ENCODE assay signal across 40 cellular contexts in genomic region chr7:122354656-122355055, GRCh38. TPM values are rescaled to one million over a fixed set of nuclear protein-coding genes. Genes with fewer than 3 reads are reported as not detected.
"Had no signal": no experiment of that assay in that cellular context is flagged by ENCODE, and none has a peak within 500 bp of the region (broad histone marks: within the 10 kb centered on the region; RNA-seq: fewer than 3 reads in every experiment).

No MANE protein-coding gene starts in this region.

- H3K9me3 Mint-ChIP-seq: activated naive CD4-positive, alpha-beta T cell treated with anti-CD3 and anti-CD28 coated beads, Interleukin-2, amount 10 ng/mL, durations not matched to agents 7 days and 5 days; activated naive CD8-positive, alpha-beta T cell treated with anti-CD3 and anti-CD28 coated beads for 36 hours; activated naive CD8-positive, alpha-beta T cell treated with anti-CD3 and anti-CD28 coated beads, Interleukin-2, amount 10 ng/mL, durations not matched to agents 7 days and 5 days; activated naive CD8-positive, alpha-beta T cell treated with anti-CD3 and anti-CD28 coated beads, Interleukin-2, amount 50 U/mL, for 24 hours; activated T-helper 1 cell treated with anti-CD3 and anti-CD28 coated beads, Interleukin-12 subunit alpha, Interleukin-12 subunit beta, Interleukin-2, Interleukin-4 antibody, amounts not matched to agents 30 ng/mL and 10 ng/mL and 1 ng/mL, durations not matched to agents 14 hours and 24 hours and 36 hours; activated T-helper 2 cell treated with anti-CD3 and anti-CD28 coated beads, Interferon-gamma antibody, Interleukin-2, Interleukin-4, amounts not matched to agents 10 μg/mL and 5 μg/mL and 100 μg/mL, durations not matched to agents 14 hours and 24 hours and 36 hours had no signal

- H3K27me3 ChIP-seq: adrenal gland, ascending aorta, body of pancreas, brain microvascular endothelial cell, breast epithelium, cardiac muscle cell had no signal

- ATAC-seq: activated naive CD4-positive, alpha-beta T cell treated with anti-CD3 and anti-CD28 coated beads, Interleukin-2, amount 50 U/mL, for 72 hours; activated naive CD8-positive, alpha-beta T cell treated with anti-CD3 and anti-CD28 coated beads, Interleukin-2, amount 50 U/mL, for 24 hours; activated T-cell treated with anti-CD3 and anti-CD28 coated beads, Interleukin-2, amount 50 U/mL, for 4 hours; activated T-cell treated with anti-CD3 and anti-CD28 coated beads, Interleukin-2, amount 50 U/mL, for 72 hours; activated T-helper 17 cell treated with anti-CD3 and anti-CD28 coated beads, Interleukin-2, amount 50 U/mL, for 72 hours; body of pancreas had no signal

- H3K36me3 Mint-ChIP-seq: activated naive CD4-positive, alpha-beta T cell treated with anti-CD3 and anti-CD28 coated beads, Interleukin-2, amount 10 ng/mL, durations not matched to agents 7 days and 5 days; activated naive CD4-positive, alpha-beta T cell treated with anti-CD3 and anti-CD28 coated beads, Interleukin-2, amount 50 U/mL, for 24 hours; activated naive CD4-positive, alpha-beta T cell treated with anti-CD3 and anti-CD28 coated beads, Interleukin-2, amount 50 U/mL, for 72 hours; activated naive CD8-positive, alpha-beta T cell; activated naive CD8-positive, alpha-beta T cell treated with anti-CD3 and anti-CD28 coated beads for 36 hours; activated naive CD8-positive, alpha-beta T cell treated with anti-CD3 and anti-CD28 coated beads, Interleukin-2, amount 10 ng/mL, durations not matched to agents 7 days and 5 days; brain had no signal

- H3K9me3 ChIP-seq: adrenal gland, ascending aorta, body of pancreas, breast epithelium had no signal

- H3K27me3 Mint-ChIP-seq: activated naive CD4-positive, alpha-beta T cell treated with anti-CD3 and anti-CD28 coated beads, Interleukin-2, amount 10 ng/mL, durations not matched to agents 7 days and 5 days; activated naive CD4-positive, alpha-beta T cell treated with anti-CD3 and anti-CD28 coated beads, Interleukin-2, amount 50 U/mL, for 24 hours; activated naive CD8-positive, alpha-beta T cell; activated naive CD8-positive, alpha-beta T cell treated with anti-CD3 and anti-CD28 coated beads for 36 hours; activated naive CD8-positive, alpha-beta T cell treated with anti-CD3 and anti-CD28 coated beads, Interleukin-2, amount 10 ng/mL, durations not matched to agents 7 days and 5 days; activated naive CD8-positive, alpha-beta T cell treated with anti-CD3 and anti-CD28 coated beads, Interleukin-2, amount 50 U/mL, for 24 hours; activated T-cell treated with anti-CD3 and anti-CD28 coated beads, Interleukin-2, amount 50 U/mL, for 24 hours; activated T-helper 17 cell treated with anti-CD3 and anti-CD28 coated beads, Interleukin-2, amount 50 U/mL, for 72 hours; brain; central memory CD8-positive, alpha-beta T cell had no signal

- H3K4me3 ChIP-seq: adrenal gland, ascending aorta, body of pancreas, breast epithelium, cardiac muscle cell had no signal

- H3K4me1 ChIP-seq: adrenal gland, ascending aorta, body of pancreas, breast epithelium had no signal

- DNase-seq: activated effector memory CD4-positive, alpha-beta T cell treated with anti-CD3 and anti-CD28 coated beads, Interleukin-2, amount 50 U/mL, for 16 hours; activated effector memory CD4-positive, alpha-beta T cell treated with Interleukin-2 at 50 U/mL for 16 hours; activated gamma-delta T cell; activated gamma-delta T cell treated with Interleukin-2 at 50 U/mL for 16 hours; activated naive CD4-positive, alpha-beta T cell; activated naive CD4-positive, alpha-beta T cell treated with anti-CD3 and anti-CD28 coated beads for 36 hours; activated naive CD4-positive, alpha-beta T cell treated with anti-CD3 and anti-CD28 coated beads, Interleukin-2, amount 10 ng/mL, durations not matched to agents 7 days and 5 days; activated naive CD4-positive, alpha-beta T cell treated with anti-CD3 and anti-CD28 coated beads, Interleukin-2, amount 50 U/mL, for 16 hours; activated naive CD4-positive, alpha-beta T cell treated with Interleukin-2 at 50 U/mL for 16 hours; activated naive CD8-positive, alpha-beta T cell treated with anti-CD3 and anti-CD28 coated beads for 36 hours; activated naive CD8-positive, alpha-beta T cell treated with anti-CD3 and anti-CD28 coated beads, Interleukin-2, amount 10 ng/mL, durations not matched to agents 7 days and 5 days; activated naive CD8-positive, alpha-beta T cell treated with anti-CD3 and anti-CD28 coated beads, Interleukin-2, amount 50 U/mL, for 24 hours; activated T-cell treated with anti-CD3 and anti-CD28 coated beads, Interleukin-2, amount 50 U/mL, for 24 hours; activated T-cell treated with anti-CD3 and anti-CD28 coated beads, Interleukin-2, amount 50 U/mL, for 4 hours; activated T-cell treated with anti-CD3 and anti-CD28 coated beads, Interleukin-2, amount 50 U/mL, for 48 hours; activated T-cell treated with anti-CD3 and anti-CD28 coated beads, Interleukin-2, amount 50 U/mL, for 72 hours; adrenal gland; amniotic stem cell; amygdala; anterior cingulate cortex; aorta; body of pancreas; brain microvascular endothelial cell; caudate nucleus; central memory CD4-positive, alpha-beta T cell; cerebellar nuclear complex had no signal

- H3K4me1 Mint-ChIP-seq: activated naive CD4-positive, alpha-beta T cell treated with anti-CD3 and anti-CD28 coated beads, Interleukin-2, amount 10 ng/mL, durations not matched to agents 7 days and 5 days; activated naive CD4-positive, alpha-beta T cell treated with anti-CD3 and anti-CD28 coated beads, Interleukin-2, amount 50 U/mL, for 24 hours; activated naive CD8-positive, alpha-beta T cell treated with anti-CD3 and anti-CD28 coated beads for 36 hours; activated naive CD8-positive, alpha-beta T cell treated with anti-CD3 and anti-CD28 coated beads, Interleukin-2, amount 10 ng/mL, durations not matched to agents 7 days and 5 days; activated naive CD8-positive, alpha-beta T cell treated with anti-CD3 and anti-CD28 coated beads, Interleukin-2, amount 50 U/mL, for 24 hours; activated T-helper 17 cell treated with anti-CD3 and anti-CD28 coated beads, Interleukin-2, amount 50 U/mL, for 72 hours; brain; central memory CD8-positive, alpha-beta T cell had no signal

- H3K27ac Mint-ChIP-seq: activated naive CD4-positive, alpha-beta T cell treated with anti-CD3 and anti-CD28 coated beads for 36 hours; activated naive CD4-positive, alpha-beta T cell treated with anti-CD3 and anti-CD28 coated beads, Interleukin-2, amount 10 ng/mL, durations not matched to agents 7 days and 5 days; activated naive CD4-positive, alpha-beta T cell treated with anti-CD3 and anti-CD28 coated beads, Interleukin-2, amount 50 U/mL, for 24 hours; activated naive CD4-positive, alpha-beta T cell treated with anti-CD3 and anti-CD28 coated beads, Interleukin-2, amount 50 U/mL, for 72 hours; activated naive CD8-positive, alpha-beta T cell; activated naive CD8-positive, alpha-beta T cell treated with anti-CD3 and anti-CD28 coated beads for 36 hours; activated naive CD8-positive, alpha-beta T cell treated with anti-CD3 and anti-CD28 coated beads, Interleukin-2, amount 10 ng/mL, durations not matched to agents 7 days and 5 days; activated naive CD8-positive, alpha-beta T cell treated with anti-CD3 and anti-CD28 coated beads, Interleukin-2, amount 50 U/mL, for 24 hours; activated T-cell treated with anti-CD3 and anti-CD28 coated beads, Interleukin-2, amount 50 U/mL, for 24 hours; activated T-cell treated with anti-CD3 and anti-CD28 coated beads, Interleukin-2, amount 50 U/mL, for 72 hours; activated T-helper 1 cell treated with anti-CD3 and anti-CD28 coated beads, Interleukin-12 subunit alpha, Interleukin-12 subunit beta, Interleukin-2, Interleukin-4 antibody, amounts not matched to agents 30 ng/mL and 10 ng/mL and 1 ng/mL, durations not matched to agents 14 hours and 24 hours and 36 hours; activated T-helper 17 cell treated with anti-CD3 and anti-CD28 coated beads, Interleukin-2, amount 50 U/mL, for 72 hours; activated T-helper 2 cell treated with anti-CD3 and anti-CD28 coated beads, Interferon-gamma antibody, Interleukin-2, Interleukin-4, amounts not matched to agents 10 μg/mL and 5 μg/mL and 100 μg/mL, durations not matched to agents 14 hours and 24 hours and 36 hours; brain had no signal

- H3K27ac ChIP-seq: adrenal gland, ascending aorta, body of pancreas, brain microvascular endothelial cell, breast epithelium, cardiac muscle cell had no signal

- H3K36me3 ChIP-seq: adrenal gland, ascending aorta, brain microvascular endothelial cell, breast epithelium, cardiac muscle cell had no signal

- H3K4me3 Mint-ChIP-seq: activated naive CD4-positive, alpha-beta T cell treated with anti-CD3 and anti-CD28 coated beads for 36 hours; activated naive CD4-positive, alpha-beta T cell treated with anti-CD3 and anti-CD28 coated beads, Interleukin-2, amount 10 ng/mL, durations not matched to agents 7 days and 5 days; activated naive CD4-positive, alpha-beta T cell treated with anti-CD3 and anti-CD28 coated beads, Interleukin-2, amount 50 U/mL, for 24 hours; activated naive CD8-positive, alpha-beta T cell; activated naive CD8-positive, alpha-beta T cell treated with anti-CD3 and anti-CD28 coated beads for 36 hours; activated naive CD8-positive, alpha-beta T cell treated with anti-CD3 and anti-CD28 coated beads, Interleukin-2, amount 10 ng/mL, durations not matched to agents 7 days and 5 days; activated naive CD8-positive, alpha-beta T cell treated with anti-CD3 and anti-CD28 coated beads, Interleukin-2, amount 50 U/mL, for 24 hours; activated T-cell treated with anti-CD3 and anti-CD28 coated beads, Interleukin-2, amount 50 U/mL, for 24 hours; activated T-cell treated with anti-CD3 and anti-CD28 coated beads, Interleukin-2, amount 50 U/mL, for 4 hours; activated T-cell treated with anti-CD3 and anti-CD28 coated beads, Interleukin-2, amount 50 U/mL, for 72 hours; activated T-helper 1 cell treated with anti-CD3 and anti-CD28 coated beads, Interleukin-12 subunit alpha, Interleukin-12 subunit beta, Interleukin-2, Interleukin-4 antibody, amounts not matched to agents 30 ng/mL and 10 ng/mL and 1 ng/mL, durations not matched to agents 14 hours and 24 hours and 36 hours; activated T-helper 17 cell treated with anti-CD3 and anti-CD28 coated beads, Interleukin-2, amount 50 U/mL, for 72 hours; brain; central memory CD8-positive, alpha-beta T cell had no signal

RNA-seq across cellular contexts. Expression of gene FEZF1, which starts 50.1 kb away (rescaled TPM):
- total RNA-seq: activated naive CD4-positive, alpha-beta T cell treated with anti-CD3 and anti-CD28 coated beads for 36 hours; activated naive CD4-positive, alpha-beta T cell treated with anti-CD3 and anti-CD28 coated beads, Interleukin-2, amount 50 U/mL, for 72 hours; activated naive CD8-positive, alpha-beta T cell treated with anti-CD3 and anti-CD28 coated beads for 36 hours; activated naive CD8-positive, alpha-beta T cell treated with anti-CD3 and anti-CD28 coated beads, Interleukin-2, amount 10 ng/mL, durations not matched to agents 7 days and 5 days; activated T-cell treated with anti-CD3 and anti-CD28 coated beads, Interleukin-2, amount 50 U/mL, for 4 hours; activated T-cell treated with anti-CD3 and anti-CD28 coated beads, Interleukin-2, amount 50 U/mL, for 72 hours; activated T-helper 1 cell treated with anti-CD3 and anti-CD28 coated beads, Interleukin-12 subunit alpha, Interleukin-12 subunit beta, Interleukin-2, Interleukin-4 antibody, amounts not matched to agents 30 ng/mL and 10 ng/mL and 1 ng/mL, durations not matched to agents 14 hours and 24 hours and 36 hours; activated T-helper 17 cell treated with anti-CD3 and anti-CD28 coated beads, Interleukin-2, amount 50 U/mL, for 72 hours; activated T-helper 2 cell treated with anti-CD3 and anti-CD28 coated beads, Interferon-gamma antibody, Interleukin-2, Interleukin-4, amounts not matched to agents 10 μg/mL and 5 μg/mL and 100 μg/mL, durations not matched to agents 14 hours and 24 hours and 36 hours; aorta; ascending aorta; body of pancreas; breast epithelium; bronchial epithelial cell; cardiac muscle cell; cerebellum; chondrocyte had no signal
